ENCODE assay signal across 1 cellular context in the genomic region with DNA sequence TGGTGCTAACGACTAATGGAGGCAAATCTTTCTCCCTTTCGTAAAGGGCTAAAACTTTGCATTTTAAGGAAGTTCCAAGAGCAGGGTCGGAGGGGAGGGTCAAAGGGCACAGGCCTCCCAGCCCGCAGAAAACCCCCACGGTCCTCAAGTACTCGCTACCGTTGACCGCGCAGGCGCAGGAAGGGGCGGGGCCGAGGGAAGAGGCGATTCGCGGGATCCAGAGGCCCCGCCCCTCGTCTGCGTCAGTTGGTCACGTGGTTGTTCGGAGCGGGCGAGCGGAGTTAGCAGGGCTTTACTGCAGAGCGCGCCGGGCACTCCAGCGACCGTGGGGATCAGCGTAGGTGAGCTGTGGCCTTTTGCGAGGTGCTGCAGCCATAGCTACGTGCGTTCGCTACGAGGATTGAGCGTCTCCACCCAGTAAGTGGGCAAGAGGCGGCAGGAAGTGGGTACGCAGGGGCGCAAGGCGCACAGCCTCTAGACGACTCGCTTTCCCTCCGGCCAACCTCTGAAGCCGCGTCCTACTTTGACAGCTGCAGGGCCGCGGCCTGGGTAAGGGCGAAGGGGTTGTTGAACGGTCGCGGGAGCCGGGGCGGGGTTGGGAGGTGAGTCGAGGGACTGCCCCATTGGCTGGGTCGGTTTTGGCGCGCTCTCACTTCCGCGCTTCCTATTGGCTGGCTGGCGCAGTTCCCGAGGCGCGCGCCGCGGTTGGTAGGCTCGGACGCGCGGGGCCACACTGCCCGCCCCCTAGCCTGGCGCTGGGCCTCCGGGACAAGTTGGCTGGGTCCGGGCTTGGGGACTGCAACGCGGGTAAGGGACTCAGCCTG.
TF ChIP-seq lines count a peak whose summit lies in the region.

A gene (plus strand): TSS at position 242 of the 824 bp plus-strand sequence. CDS start 2,310 bp downstream, outside the sequence.

TF ChIP-seq in HepG2, 621 proteins besides CTCF, POLR2A, EP300 and RAD21 (continued from another document):
- TF ChIP-seq FOSL2 (CRISPR knock-in tag; IDR thresholded peaks at IDR 0.05) (peak; percentile 57), SETDB1 (CRISPR knock-in tag; IDR thresholded peaks at IDR 0.05; ENCODE audit: borderline replicate concordance) (no peak), KLF16 (CRISPR knock-in tag; IDR thresholded peaks at IDR 0.05) (peak in 1 of 2 experiments; percentile 90; a peak in 2 of 4 replicates), DR1 (CRISPR knock-in tag; IDR thresholded peaks at IDR 0.05) (peak; percentile 93), ZNF10 (CRISPR knock-in tag; IDR thresholded peaks at IDR 0.05; ENCODE audit: borderline replicate concordance, low read depth) (no peak), HNF4G (IDR thresholded peaks at IDR 0.05; ENCODE audit: borderline replicate concordance, low read depth, low read length) (peak; percentile 84), HNF4G (CRISPR knock-in tag; IDR thresholded peaks at IDR 0.05; ENCODE audit: borderline replicate concordance, low read depth) (peak; percentile 63; the same call in 1 of the 2 replicates), ZNF775 (CRISPR knock-in tag; IDR thresholded peaks at IDR 0.05; ENCODE audit: borderline replicate concordance) (no peak), PCBP1 (IDR thresholded peaks at IDR 0.05; ENCODE audit: borderline replicate concordance, low read depth, low read length) (peak; percentile 92), PAF1 (CRISPR knock-in tag; IDR thresholded peaks at IDR 0.05) (no peak), ZNF883 (CRISPR knock-in tag; IDR thresholded peaks at IDR 0.05; ENCODE audit: not compliant biosample characterization) (peak; percentile 99), KDM4B (CRISPR knock-in tag; IDR thresholded peaks at IDR 0.05) (0 out of 2 replicates have a peak, but pooled peaks have one; percentile 52), FOXC1 (CRISPR knock-in tag; IDR thresholded peaks at IDR 0.05; ENCODE audit: borderline replicate concordance) (peak; percentile 100), HDAC6 (IDR thresholded peaks at IDR 0.05; ENCODE audit: low read depth, low read length) (no peak)
- TF ChIP-seq, protein P1, sequence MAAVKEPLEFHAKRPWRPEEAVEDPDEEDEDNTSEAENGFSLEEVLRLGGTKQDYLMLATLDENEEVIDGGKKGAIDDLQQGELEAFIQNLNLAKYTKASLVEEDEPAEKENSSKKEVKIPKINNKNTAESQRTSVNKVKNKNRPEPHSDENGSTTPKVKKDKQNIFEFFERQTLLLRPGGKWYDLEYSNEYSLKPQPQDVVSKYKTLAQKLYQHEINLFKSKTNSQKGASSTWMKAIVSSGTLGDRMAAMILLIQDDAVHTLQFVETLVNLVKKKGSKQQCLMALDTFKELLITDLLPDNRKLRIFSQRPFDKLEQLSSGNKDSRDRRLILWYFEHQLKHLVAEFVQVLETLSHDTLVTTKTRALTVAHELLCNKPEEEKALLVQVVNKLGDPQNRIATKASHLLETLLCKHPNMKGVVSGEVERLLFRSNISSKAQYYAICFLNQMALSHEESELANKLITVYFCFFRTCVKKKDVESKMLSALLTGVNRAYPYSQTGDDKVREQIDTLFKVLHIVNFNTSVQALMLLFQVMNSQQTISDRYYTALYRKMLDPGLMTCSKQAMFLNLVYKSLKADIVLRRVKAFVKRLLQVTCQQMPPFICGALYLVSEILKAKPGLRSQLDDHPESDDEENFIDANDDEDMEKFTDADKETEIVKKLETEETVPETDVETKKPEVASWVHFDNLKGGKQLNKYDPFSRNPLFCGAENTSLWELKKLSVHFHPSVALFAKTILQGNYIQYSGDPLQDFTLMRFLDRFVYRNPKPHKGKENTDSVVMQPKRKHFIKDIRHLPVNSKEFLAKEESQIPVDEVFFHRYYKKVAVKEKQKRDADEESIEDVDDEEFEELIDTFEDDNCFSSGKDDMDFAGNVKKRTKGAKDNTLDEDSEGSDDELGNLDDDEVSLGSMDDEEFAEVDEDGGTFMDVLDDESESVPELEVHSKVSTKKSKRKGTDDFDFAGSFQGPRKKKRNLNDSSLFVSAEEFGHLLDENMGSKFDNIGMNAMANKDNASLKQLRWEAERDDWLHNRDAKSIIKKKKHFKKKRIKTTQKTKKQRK (IDR thresholded peaks at IDR 0.05; ENCODE audit: low read length), result no peak
- TF ChIP-seq, protein P2, sequence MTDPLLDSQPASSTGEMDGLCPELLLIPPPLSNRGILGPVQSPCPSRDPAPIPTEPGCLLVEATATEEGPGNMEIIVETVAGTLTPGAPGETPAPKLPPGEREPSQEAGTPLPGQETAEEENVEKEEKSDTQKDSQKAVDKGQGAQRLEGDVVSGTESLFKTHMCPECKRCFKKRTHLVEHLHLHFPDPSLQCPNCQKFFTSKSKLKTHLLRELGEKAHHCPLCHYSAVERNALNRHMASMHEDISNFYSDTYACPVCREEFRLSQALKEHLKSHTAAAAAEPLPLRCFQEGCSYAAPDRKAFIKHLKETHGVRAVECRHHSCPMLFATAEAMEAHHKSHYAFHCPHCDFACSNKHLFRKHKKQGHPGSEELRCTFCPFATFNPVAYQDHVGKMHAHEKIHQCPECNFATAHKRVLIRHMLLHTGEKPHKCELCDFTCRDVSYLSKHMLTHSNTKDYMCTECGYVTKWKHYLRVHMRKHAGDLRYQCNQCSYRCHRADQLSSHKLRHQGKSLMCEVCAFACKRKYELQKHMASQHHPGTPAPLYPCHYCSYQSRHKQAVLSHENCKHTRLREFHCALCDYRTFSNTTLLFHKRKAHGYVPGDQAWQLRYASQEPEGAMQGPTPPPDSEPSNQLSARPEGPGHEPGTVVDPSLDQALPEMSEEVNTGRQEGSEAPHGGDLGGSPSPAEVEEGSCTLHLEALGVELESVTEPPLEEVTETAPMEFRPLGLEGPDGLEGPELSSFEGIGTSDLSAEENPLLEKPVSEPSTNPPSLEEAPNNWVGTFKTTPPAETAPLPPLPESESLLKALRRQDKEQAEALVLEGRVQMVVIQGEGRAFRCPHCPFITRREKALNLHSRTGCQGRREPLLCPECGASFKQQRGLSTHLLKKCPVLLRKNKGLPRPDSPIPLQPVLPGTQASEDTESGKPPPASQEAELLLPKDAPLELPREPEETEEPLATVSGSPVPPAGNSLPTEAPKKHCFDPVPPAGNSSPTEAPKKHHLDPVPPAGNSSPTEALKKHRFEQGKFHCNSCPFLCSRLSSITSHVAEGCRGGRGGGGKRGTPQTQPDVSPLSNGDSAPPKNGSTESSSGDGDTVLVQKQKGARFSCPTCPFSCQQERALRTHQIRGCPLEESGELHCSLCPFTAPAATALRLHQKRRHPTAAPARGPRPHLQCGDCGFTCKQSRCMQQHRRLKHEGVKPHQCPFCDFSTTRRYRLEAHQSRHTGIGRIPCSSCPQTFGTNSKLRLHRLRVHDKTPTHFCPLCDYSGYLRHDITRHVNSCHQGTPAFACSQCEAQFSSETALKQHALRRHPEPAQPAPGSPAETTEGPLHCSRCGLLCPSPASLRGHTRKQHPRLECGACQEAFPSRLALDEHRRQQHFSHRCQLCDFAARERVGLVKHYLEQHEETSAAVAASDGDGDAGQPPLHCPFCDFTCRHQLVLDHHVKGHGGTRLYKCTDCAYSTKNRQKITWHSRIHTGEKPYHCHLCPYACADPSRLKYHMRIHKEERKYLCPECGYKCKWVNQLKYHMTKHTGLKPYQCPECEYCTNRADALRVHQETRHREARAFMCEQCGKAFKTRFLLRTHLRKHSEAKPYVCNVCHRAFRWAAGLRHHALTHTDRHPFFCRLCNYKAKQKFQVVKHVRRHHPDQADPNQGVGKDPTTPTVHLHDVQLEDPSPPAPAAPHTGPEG (CRISPR knock-in tag; IDR thresholded peaks at IDR 0.05), result peak; percentile 74
- TF ChIP-seq, protein P3, sequence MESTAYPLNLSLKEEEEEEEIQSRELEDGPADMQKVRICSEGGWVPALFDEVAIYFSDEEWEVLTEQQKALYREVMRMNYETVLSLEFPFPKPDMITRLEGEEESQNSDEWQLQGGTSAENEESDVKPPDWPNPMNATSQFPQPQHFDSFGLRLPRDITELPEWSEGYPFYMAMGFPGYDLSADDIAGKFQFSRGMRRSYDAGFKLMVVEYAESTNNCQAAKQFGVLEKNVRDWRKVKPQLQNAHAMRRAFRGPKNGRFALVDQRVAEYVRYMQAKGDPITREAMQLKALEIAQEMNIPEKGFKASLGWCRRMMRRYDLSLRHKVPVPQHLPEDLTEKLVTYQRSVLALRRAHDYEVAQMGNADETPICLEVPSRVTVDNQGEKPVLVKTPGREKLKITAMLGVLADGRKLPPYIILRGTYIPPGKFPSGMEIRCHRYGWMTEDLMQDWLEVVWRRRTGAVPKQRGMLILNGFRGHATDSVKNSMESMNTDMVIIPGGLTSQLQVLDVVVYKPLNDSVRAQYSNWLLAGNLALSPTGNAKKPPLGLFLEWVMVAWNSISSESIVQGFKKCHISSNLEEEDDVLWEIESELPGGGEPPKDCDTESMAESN (CRISPR knock-in tag; conservative IDR thresholded peaks at IDR 0.05), result peak; percentile 95
- TF ChIP-seq, protein P4, sequence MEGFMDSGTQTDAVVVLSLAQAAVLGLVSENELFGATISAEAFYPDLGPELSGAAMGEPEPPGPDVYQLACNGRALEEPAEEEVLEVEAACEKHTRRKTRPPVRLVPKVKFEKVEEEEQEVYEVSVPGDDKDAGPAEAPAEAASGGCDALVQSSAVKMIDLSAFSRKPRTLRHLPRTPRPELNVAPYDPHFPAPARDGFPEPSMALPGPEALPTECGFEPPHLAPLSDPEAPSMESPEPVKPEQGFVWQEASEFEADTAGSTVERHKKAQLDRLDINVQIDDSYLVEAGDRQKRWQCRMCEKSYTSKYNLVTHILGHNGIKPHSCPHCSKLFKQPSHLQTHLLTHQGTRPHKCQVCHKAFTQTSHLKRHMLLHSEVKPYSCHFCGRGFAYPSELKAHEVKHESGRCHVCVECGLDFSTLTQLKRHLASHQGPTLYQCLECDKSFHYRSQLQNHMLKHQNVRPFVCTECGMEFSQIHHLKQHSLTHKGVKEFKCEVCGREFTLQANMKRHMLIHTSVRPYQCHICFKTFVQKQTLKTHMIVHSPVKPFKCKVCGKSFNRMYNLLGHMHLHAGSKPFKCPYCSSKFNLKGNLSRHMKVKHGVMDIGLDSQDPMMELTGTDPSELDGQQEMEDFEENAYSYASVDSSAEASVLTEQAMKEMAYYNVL (CRISPR knock-in tag; IDR thresholded peaks at IDR 0.05; ENCODE audit: borderline replicate concordance), result peak; percentile 80; the same call in 1 of the 2 replicates
TF ChIP-seq in HepG2: peak in this region for 425.
